Comparison of ENCODE assay signal across 1 cellular context in genomic region chr7:103063895-103064294, GRCh38.
TF ChIP-seq lines count a peak whose summit lies in the region.

No MANE protein-coding gene starts in this region.

TF ChIP-seq in GM23338, 12 proteins besides CTCF, POLR2A, EP300 and RAD21 (continued from another document):
- TF ChIP-seq, protein P1, sequence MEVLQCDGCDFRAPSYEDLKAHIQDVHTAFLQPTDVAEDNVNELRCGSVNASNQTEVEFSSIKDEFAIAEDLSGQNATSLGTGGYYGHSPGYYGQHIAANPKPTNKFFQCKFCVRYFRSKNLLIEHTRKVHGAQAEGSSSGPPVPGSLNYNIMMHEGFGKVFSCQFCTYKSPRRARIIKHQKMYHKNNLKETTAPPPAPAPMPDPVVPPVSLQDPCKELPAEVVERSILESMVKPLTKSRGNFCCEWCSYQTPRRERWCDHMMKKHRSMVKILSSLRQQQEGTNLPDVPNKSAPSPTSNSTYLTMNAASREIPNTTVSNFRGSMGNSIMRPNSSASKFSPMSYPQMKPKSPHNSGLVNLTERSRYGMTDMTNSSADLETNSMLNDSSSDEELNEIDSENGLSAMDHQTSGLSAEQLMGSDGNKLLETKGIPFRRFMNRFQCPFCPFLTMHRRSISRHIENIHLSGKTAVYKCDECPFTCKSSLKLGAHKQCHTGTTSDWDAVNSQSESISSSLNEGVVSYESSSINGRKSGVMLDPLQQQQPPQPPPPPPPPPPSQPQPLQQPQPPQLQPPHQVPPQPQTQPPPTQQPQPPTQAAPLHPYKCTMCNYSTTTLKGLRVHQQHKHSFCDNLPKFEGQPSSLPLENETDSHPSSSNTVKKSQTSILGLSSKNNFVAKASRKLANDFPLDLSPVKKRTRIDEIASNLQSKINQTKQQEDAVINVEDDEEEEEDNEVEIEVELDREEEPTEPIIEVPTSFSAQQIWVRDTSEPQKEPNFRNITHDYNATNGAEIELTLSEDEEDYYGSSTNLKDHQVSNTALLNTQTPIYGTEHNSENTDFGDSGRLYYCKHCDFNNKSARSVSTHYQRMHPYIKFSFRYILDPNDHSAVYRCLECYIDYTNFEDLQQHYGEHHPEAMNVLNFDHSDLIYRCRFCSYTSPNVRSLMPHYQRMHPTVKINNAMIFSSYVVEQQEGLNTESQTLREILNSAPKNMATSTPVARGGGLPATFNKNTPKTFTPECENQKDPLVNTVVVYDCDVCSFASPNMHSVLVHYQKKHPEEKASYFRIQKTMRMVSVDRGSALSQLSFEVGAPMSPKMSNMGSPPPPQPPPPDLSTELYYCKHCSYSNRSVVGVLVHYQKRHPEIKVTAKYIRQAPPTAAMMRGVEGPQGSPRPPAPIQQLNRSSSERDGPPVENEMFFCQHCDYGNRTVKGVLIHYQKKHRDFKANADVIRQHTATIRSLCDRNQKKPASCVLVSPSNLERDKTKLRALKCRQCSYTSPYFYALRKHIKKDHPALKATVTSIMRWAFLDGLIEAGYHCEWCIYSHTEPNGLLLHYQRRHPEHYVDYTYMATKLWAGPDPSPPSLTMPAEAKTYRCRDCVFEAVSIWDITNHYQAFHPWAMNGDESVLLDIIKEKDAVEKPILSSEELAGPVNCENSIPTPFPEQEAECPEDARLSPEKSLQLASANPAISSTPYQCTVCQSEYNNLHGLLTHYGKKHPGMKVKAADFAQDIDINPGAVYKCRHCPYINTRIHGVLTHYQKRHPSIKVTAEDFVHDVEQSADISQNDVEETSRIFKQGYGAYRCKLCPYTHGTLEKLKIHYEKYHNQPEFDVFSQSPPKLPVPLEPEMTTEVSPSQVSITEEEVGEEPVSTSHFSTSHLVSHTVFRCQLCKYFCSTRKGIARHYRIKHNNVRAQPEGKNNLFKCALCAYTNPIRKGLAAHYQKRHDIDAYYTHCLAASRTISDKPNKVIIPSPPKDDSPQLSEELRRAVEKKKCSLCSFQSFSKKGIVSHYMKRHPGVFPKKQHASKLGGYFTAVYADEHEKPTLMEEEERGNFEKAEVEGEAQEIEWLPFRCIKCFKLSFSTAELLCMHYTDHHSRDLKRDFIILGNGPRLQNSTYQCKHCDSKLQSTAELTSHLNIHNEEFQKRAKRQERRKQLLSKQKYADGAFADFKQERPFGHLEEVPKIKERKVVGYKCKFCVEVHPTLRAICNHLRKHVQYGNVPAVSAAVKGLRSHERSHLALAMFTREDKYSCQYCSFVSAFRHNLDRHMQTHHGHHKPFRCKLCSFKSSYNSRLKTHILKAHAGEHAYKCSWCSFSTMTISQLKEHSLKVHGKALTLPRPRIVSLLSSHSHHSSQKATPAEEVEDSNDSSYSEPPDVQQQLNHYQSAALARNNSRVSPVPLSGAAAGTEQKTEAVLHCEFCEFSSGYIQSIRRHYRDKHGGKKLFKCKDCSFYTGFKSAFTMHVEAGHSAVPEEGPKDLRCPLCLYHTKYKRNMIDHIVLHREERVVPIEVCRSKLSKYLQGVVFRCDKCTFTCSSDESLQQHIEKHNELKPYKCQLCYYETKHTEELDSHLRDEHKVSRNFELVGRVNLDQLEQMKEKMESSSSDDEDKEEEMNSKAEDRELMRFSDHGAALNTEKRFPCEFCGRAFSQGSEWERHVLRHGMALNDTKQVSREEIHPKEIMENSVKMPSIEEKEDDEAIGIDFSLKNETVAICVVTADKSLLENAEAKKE (CRISPR knock-in tag; IDR thresholded peaks at IDR 0.05): no peak
- no peak for TF ChIP-seq NANOG (IDR thresholded peaks at IDR 0.05; ENCODE audit: borderline replicate concordance)
- no peak for TF ChIP-seq ZNF114 (CRISPR knock-in tag; IDR thresholded peaks at IDR 0.05)
- TF ChIP-seq REST (IDR thresholded peaks at IDR 0.05; ENCODE audit: unreplicated experiment): no peak
- no peak for TF ChIP-seq EZH2 (IDR thresholded peaks at IDR 0.05; ENCODE audit: low read depth, unreplicated experiment)
TF ChIP-seq in GM23338: peak in this region for 0.
